Comparison of ENCODE assay signal across 8 cellular contexts in the genomic region with DNA sequence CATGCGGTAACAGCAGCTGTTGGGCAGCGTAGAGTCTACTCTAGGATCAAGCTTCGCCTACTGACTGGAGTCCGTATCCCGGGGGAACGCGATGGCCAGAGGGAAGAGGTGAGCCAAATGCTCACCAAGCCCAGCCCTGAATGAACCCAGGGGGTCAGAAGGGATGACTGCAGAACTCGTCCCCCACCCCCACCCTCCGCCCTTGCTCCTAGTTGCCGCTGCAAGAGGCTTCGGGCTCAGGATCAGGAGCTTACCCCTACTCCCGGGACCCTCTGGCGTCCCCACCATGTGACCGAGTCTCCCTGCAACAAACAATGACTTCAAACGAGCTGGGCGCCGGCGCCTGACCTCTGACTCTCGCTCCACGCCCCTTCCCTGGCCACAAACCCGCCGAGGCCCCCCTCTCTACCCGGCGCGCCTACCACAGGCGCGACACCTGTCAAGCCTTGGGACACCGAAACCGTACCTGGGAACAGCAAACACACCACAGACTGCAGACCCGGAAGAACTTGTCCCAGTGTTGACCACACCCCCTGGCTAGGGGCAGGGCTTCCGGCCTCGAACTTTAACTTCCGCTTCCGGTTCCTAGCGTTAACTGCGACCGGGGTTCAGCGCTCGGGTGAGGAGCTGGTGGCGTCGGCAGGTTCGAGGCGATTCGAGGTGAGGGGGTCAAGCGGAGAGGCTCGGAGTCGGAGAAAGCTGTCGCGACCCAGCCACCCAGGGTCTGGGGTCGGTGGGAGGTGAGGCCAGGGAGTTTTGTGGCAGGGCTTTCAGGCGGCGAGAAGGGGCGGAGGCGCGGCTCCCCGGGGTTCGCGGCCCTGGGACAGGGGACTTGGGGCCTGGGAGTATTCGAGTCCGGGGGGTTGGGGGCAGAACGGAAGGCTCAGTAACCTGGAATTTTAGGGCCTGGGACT. TPM values are rescaled to one million over a fixed set of nuclear protein-coding genes. Genes with fewer than 3 reads are reported as not detected.
DNase-seq lines count a peak whose midpoint lies in the region; ATAC-seq and TF ChIP-seq lines count a peak whose summit lies in the region.

A gene (plus strand): TSS at position 594 of the 914 bp plus-strand sequence. CDS start 420 bp downstream, outside the sequence.

- H3K4me3 ChIP-seq in right atrium auricular region: peak within 1 kb of the TSS; percentile 90 to 96
- peak within 1 kb of the TSS; percentile 95 for H3K4me3 ChIP-seq in psoas muscle
- peak within 1 kb of the TSS; percentile 90 for H3K4me3 ChIP-seq in urinary bladder (ENCODE audit: low read depth, low read length)

- H3K4me1 ChIP-seq in right atrium auricular region: peaks cover 0 to 24% of the 10 kb centered on the region in 2 donors
- H3K4me1 ChIP-seq in psoas muscle: peaks cover 21% of the 10 kb centered on the region
- H3K4me1 ChIP-seq in urinary bladder (ENCODE audit: insufficient read depth): peaks cover 3% of the 10 kb centered on the region

- H3K9me3 ChIP-seq in right atrium auricular region (no peaks in the 10 kb centered on the region), psoas muscle (no peaks in the 10 kb centered on the region)

- peak; percentile 80 for ATAC-seq in GM18502 (IDR thresholded peaks at IDR 0.05; ENCODE audit: poor library complexity, unreplicated experiment)
- peak; percentile 92 for ATAC-seq in HG02970 (IDR thresholded peaks at IDR 0.05; ENCODE audit: low FRiP score, unreplicated experiment)
- peak; percentile 96 to 100 (median 98) for ATAC-seq in psoas muscle

- DNase-seq in NCI-H1930 (lab: John Stamatoyannopoulos, UW) (peak; percentile 77 to 80), anterior cingulate cortex (lab: John Stamatoyannopoulos, UW) (peak in 57 of 58 donors; percentile 51 to 92 (median 83)), right atrium auricular region (ENCODE audit: low spot score) (peak; percentile 84), psoas muscle (peak; percentile 85 to 92)

- intact Hi-C loops in T-helper 2 cell treated with Interferon-gamma antibody and Interleukin-4, amounts not matched to agents 100 ng/mL and 5 ng/mL, for 36 hours (cut with micrococcal nuclease): loop anchor here (1.0 kb wide), 1 partner anchor 8 kb away; a partner anchor contains a TSS
- intact Hi-C loops in psoas muscle (cut with DNase I): no loop called here

- TF ChIP-seq CTCF in right atrium auricular region (IDR thresholded peaks at IDR 0.05) (no peak), psoas muscle (IDR thresholded peaks at IDR 0.05) (no peak)

- peaks cover 11% of the 10 kb centered on the region for H3K36me3 ChIP-seq in right atrium auricular region
- peaks cover 0 to 36% of the 10 kb centered on the region in 2 donors for H3K36me3 ChIP-seq in psoas muscle (ENCODE audit: insufficient read depth in 1 of 2, low read depth in 1 of 2)
- H3K36me3 ChIP-seq in urinary bladder (ENCODE audit: insufficient read depth): no peaks in the 10 kb centered on the region

- H3K27ac ChIP-seq in right atrium auricular region: peak within 1 kb of the TSS; percentile 72 to 83
- H3K27ac ChIP-seq in psoas muscle: peak within 1 kb of the TSS; percentile 82
- H3K27ac ChIP-seq in urinary bladder (ENCODE audit: low read depth): peak within 1 kb of the TSS; percentile 78

- H3K27me3 ChIP-seq in right atrium auricular region: no peaks in the 10 kb centered on the region
- H3K27me3 ChIP-seq in psoas muscle (ENCODE audit: insufficient read depth in 3 of 3, low read length in 2 of 3): no peaks in the 10 kb centered on the region

- WGBS in psoas muscle, 3 donors: 0 to 1% (median 0%) methylated on average over 61 of the region's 61 CpGs
- WGBS in urinary bladder: under 1% methylated on average over 61 of the region's 61 CpGs

RNA-seq across cellular contexts. Expression of the gene that starts here (rescaled TPM):
- total RNA-seq in T-helper 2 cell treated with Interferon-gamma antibody and Interleukin-4, amounts not matched to agents 100 ng/mL and 5 ng/mL, for 36 hours: 359 and 403 TPM in 2 replicates
- 100 to 1,000 TPM; 677 to 684 TPM for total RNA-seq in right atrium auricular region
- total RNA-seq in psoas muscle: 100 to 1,000 TPM; 262 to 368 (median 315) TPM
- polyA plus RNA-seq in psoas muscle: 100 to 1,000 TPM; 581 to 659 (median 643) TPM
- total RNA-seq in urinary bladder: 92.0 TPM
- 436 TPM for polyA plus RNA-seq in urinary bladder

Comparison
In these comparisons a context has a peak if more than half of its experiments do, and no peak if none do; other contexts are left out.
1. Peak in every context shown above with its lines: DNase-seq, ATAC-seq, H3K4me3 ChIP-seq and H3K27ac ChIP-seq.